2 cellular contexts compared by ENCODE assay signal in genomic region chr19:1168562-1168873, GRCh38.
TF ChIP-seq lines count a peak whose summit lies in the region.

No MANE protein-coding gene starts in this region.

TF ChIP-seq in SK-N-SH, 30 proteins besides CTCF, POLR2A, EP300 and RAD21 (continued from another document):
- no peak for TF ChIP-seq FOSL2 (IDR thresholded peaks at IDR 0.05; ENCODE audit: borderline replicate concordance, low read depth)
- TF ChIP-seq, protein P1, sequence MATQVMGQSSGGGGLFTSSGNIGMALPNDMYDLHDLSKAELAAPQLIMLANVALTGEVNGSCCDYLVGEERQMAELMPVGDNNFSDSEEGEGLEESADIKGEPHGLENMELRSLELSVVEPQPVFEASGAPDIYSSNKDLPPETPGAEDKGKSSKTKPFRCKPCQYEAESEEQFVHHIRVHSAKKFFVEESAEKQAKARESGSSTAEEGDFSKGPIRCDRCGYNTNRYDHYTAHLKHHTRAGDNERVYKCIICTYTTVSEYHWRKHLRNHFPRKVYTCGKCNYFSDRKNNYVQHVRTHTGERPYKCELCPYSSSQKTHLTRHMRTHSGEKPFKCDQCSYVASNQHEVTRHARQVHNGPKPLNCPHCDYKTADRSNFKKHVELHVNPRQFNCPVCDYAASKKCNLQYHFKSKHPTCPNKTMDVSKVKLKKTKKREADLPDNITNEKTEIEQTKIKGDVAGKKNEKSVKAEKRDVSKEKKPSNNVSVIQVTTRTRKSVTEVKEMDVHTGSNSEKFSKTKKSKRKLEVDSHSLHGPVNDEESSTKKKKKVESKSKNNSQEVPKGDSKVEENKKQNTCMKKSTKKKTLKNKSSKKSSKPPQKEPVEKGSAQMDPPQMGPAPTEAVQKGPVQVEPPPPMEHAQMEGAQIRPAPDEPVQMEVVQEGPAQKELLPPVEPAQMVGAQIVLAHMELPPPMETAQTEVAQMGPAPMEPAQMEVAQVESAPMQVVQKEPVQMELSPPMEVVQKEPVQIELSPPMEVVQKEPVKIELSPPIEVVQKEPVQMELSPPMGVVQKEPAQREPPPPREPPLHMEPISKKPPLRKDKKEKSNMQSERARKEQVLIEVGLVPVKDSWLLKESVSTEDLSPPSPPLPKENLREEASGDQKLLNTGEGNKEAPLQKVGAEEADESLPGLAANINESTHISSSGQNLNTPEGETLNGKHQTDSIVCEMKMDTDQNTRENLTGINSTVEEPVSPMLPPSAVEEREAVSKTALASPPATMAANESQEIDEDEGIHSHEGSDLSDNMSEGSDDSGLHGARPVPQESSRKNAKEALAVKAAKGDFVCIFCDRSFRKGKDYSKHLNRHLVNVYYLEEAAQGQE (IDR thresholded peaks at IDR 0.05; ENCODE audit: low read depth, low read length): no peak
- no peak for TF ChIP-seq TCF12 (IDR thresholded peaks at IDR 0.05)

TF ChIP-seq in SK-N-SH treated with all-trans-retinoic acid at 6 μM for 48 hours, 23 proteins besides CTCF, POLR2A, EP300 and RAD21 (continued from another document):
- TF ChIP-seq TSHZ2 (CRISPR knock-in tag; IDR thresholded peaks at IDR 0.05): no peak
- TF ChIP-seq ZC3H10 (CRISPR knock-in tag; IDR thresholded peaks at IDR 0.05): no peak
- no peak for TF ChIP-seq ZNF70 (CRISPR knock-in tag; IDR thresholded peaks at IDR 0.05)
